ENCODE assay signal across 8 cellular contexts in the genomic region with DNA sequence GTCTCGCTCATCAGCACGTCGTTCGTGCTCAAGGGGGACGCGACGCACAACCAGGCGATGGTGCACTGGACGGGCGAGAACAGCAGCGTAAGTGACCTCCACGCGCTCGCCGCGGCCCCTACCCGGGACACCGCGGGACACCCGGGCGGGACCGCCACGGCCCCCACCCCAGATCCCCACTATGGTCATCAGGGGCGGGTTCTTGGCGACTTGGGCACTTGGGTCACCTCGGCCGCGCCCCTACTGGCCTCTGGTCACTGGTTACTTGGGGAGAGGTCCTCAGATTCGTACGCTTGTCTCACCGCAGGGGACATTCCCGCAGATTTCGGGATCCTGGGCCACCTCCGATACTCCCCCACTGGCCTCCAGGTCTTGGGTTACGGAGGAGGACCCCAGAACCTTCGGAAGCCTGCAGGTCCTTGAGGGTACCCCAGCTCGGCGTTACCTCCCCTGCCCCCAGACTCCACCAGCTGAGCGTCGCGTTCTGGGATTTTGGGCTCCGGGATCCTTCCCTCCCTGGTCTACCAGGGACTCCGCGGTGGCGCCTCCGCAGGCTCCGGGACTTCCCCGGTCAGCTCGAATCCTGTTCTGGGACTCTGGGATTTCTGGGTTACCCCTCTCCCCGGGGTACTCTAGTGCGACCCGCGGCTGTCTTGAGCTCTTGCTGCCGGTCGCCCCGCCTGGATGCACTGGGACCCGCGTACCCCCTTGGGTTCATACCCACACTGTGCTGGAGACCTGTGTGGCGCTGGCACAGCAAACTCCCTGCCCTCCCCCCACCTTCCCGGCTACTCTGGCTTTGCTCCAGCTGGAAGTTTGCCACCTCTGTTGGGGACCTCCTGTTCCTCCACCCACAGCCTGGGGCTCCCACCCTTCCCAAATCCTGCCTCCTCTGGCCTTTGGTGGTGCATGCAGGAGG. TPM values are rescaled to one million over a fixed set of nuclear protein-coding genes. Genes with fewer than 3 reads are reported as not detected.
DNase-seq lines count a peak whose midpoint lies in the region; ATAC-seq and TF ChIP-seq lines count a peak whose summit lies in the region.

No MANE protein-coding gene starts in this region.

- no peak overlapping the region for H3K4ac ChIP-seq in neuronal stem cell (ENCODE audit: low read length)

- peaks cover 0 to 89% (median 16%) of the 10 kb centered on the region in 3 experiments for H3K27me3 ChIP-seq in neuronal stem cell (ENCODE audit: control insufficient read depth in 3 of 3, insufficient read depth in 3 of 3, low read depth in 1 of 3, low read length in 3 of 3)

- H2AK5ac ChIP-seq in neuronal stem cell (ENCODE audit: low read depth, low read length): peak overlapping the region; percentile 58

- peak overlapping the region; percentile 90 for H3K18ac ChIP-seq in neuronal stem cell (ENCODE audit: low read length)

- H3K4me2 ChIP-seq in neuronal stem cell (ENCODE audit: insufficient read depth, low read length, poor library complexity, severe bottlenecking): peak overlapping the region; percentile 99

- peak overlapping the region; percentile 11 for H3K23ac ChIP-seq in neuronal stem cell (ENCODE audit: low read depth, low read length, poor library complexity)

- peak overlapping the region; percentile 59 for H2AFZ ChIP-seq in neuronal stem cell (ENCODE audit: low read length)

- H4K91ac ChIP-seq in neuronal stem cell (ENCODE audit: low read depth, low read length, poor library complexity): no peak overlapping the region

- no peak overlapping the region for H3K27ac ChIP-seq in neuronal stem cell (replicated peaks; ENCODE audit: low read length)

- H3K9ac ChIP-seq in neuronal stem cell (ENCODE audit: low read depth, low read length, poor library complexity): peak overlapping the region; percentile 88

- no peaks in the 10 kb centered on the region for H3K9me3 ChIP-seq in neuronal stem cell (replicated peaks in 1 of 2; ENCODE audit: control insufficient read depth in 2 of 2, insufficient read depth in 1 of 2, low read depth in 1 of 2, low read length in 2 of 2)

- no peaks in the 10 kb centered on the region for H3K36me3 ChIP-seq in neuronal stem cell (replicated peaks in 1 of 2; ENCODE audit: control insufficient read depth in 2 of 2, insufficient read depth in 2 of 2, low read length in 2 of 2)

- peaks cover 2 to 21% of the 10 kb centered on the region in 2 donors for H3K4me1 ChIP-seq in neuronal stem cell (ENCODE audit: control insufficient read depth in 2 of 2, insufficient read depth in 1 of 2, low read depth in 1 of 2, low read length in 2 of 2)

- DNase-seq in AG09309 (ENCODE audit: low read depth) (no peak), NCI-H128 (lab: John Stamatoyannopoulos, UW; ENCODE audit: unreplicated experiment) (peak; percentile 18), fibroblast of mammary gland (ENCODE audit: low read depth) (no peak), neuronal stem cell (ENCODE audit: low spot score) (no peak), occipital lobe (lab: John Stamatoyannopoulos, UW) (no peak)
- no peak for DNase-seq in stimulated activated CD4-positive, alpha-beta T cell treated with anti-CD3 and anti-CD28 coated beads, Interleukin-1b, Interleukin-23, amount 100 ng/mL, for 48 hours

- TF ChIP-seq CTCF in AG09309 (IDR thresholded peaks at IDR 0.05; ENCODE audit: control insufficient read depth, insufficient read depth, low read depth, low read length, missing control alignments) (peak; percentile 14), fibroblast of mammary gland (conservative IDR thresholded peaks at IDR 0.05; ENCODE audit: control insufficient read depth, insufficient read depth, low read depth, low read length) (no peak)

- H3K79me1 ChIP-seq in neuronal stem cell (ENCODE audit: low read depth, low read length): peaks cover 4% of the 10 kb centered on the region

- H4K8ac ChIP-seq in neuronal stem cell (ENCODE audit: low read depth, low read length): no peak overlapping the region

- H3K4me3 ChIP-seq in AG09309 (ENCODE audit: control insufficient read depth, low read depth, low read length) (peak overlapping the region; percentile 65), fibroblast of mammary gland (ENCODE audit: control insufficient read depth, low read depth, low read length) (peak overlapping the region; percentile 20), neuronal stem cell (ENCODE audit: low read length in 2 of 2) (peak overlapping the region in 1 of 2 donors; percentile 86)

- no peak overlapping the region for H2BK12ac ChIP-seq in neuronal stem cell (ENCODE audit: low read length)

- no peak overlapping the region for H3K14ac ChIP-seq in neuronal stem cell (ENCODE audit: low read length)

- H2BK5ac ChIP-seq in neuronal stem cell (ENCODE audit: low read length): no peak overlapping the region

- H2BK120ac ChIP-seq in neuronal stem cell (ENCODE audit: low read depth, low read length): no peak overlapping the region

- H2BK15ac ChIP-seq in neuronal stem cell (ENCODE audit: low read length): peak overlapping the region; percentile 76

- WGBS in neuronal stem cell (ENCODE audit: extremely low coverage in 2 of 2, insufficient read length in 2 of 2, insufficient replicate concordance in 1 of 2), 2 donors: no CpG with 5 or more reads among the region's 60 CpGs

- ATAC-seq in HG03521 (IDR thresholded peaks at IDR 0.05; ENCODE audit: unreplicated experiment) (no peak), GM18520 (IDR thresholded peaks at IDR 0.05; ENCODE audit: unreplicated experiment) (no peak)

RNA-seq across cellular contexts. Expression of a gene that starts 1.0 kb away (rescaled TPM):
- polyA plus RNA-seq in neuronal stem cell (2013, experiment 1 of 2): 2.9 TPM
- polyA plus RNA-seq in neuronal stem cell (2013, experiment 2 of 2): 2.9 TPM
- total RNA-seq in occipital lobe: 4.1 TPM
